Comparison of ENCODE assay signal across 8 cellular contexts in genomic region chr6:26055670-26056582, GRCh38. TPM values are rescaled to one million over a fixed set of nuclear protein-coding genes. Genes with fewer than 3 reads are reported as not detected.
DNase-seq lines count a peak whose midpoint lies in the region; ATAC-seq and TF ChIP-seq lines count a peak whose summit lies in the region.

No MANE protein-coding gene starts in this region.

- H3K36me3 ChIP-seq in adipocyte (ENCODE audit: control insufficient read depth, insufficient read depth, low read length, severe bottlenecking) (no peaks in the 10 kb centered on the region), cardiac muscle cell (no peaks in the 10 kb centered on the region), trophoblast cell (ENCODE audit: control insufficient read depth in 1 of 2, insufficient read depth in 2 of 2, low read length in 2 of 2) (no peaks in the 10 kb centered on the region)

- H2BK12ac ChIP-seq in trophoblast cell (ENCODE audit: low read length): no peak overlapping the region

- H3K4me2 ChIP-seq in trophoblast cell (ENCODE audit: low read length): peak overlapping the region; percentile 88

- no peaks in the 10 kb centered on the region for H3K9me3 Mint-ChIP-seq in type B pancreatic cell

- H2AFZ ChIP-seq in trophoblast cell (ENCODE audit: insufficient read depth, low read length, poor library complexity): peak overlapping the region; percentile 35

- peak overlapping the region; percentile 99 for H3K27ac Mint-ChIP-seq in type B pancreatic cell

- H3K4me3 ChIP-seq in GM12875 (ENCODE audit: low read depth, low read length) (peak overlapping the region; percentile 53), adipocyte (ENCODE audit: low read length) (peak overlapping the region; percentile 95), cardiac muscle cell (peak overlapping the region; percentile 97), trophoblast cell (ENCODE audit: low read depth, low read length) (peak overlapping the region; percentile 67)

- H3K27me3 ChIP-seq in adipocyte (replicated peaks; ENCODE audit: control insufficient read depth, insufficient read depth, low read length): no peaks in the 10 kb centered on the region
- H3K27me3 ChIP-seq in cardiac muscle cell: no peaks in the 10 kb centered on the region
- no peaks in the 10 kb centered on the region for H3K27me3 ChIP-seq in trophoblast cell (ENCODE audit: insufficient read depth, low read length)

- no peak overlapping the region for H3K23ac ChIP-seq in trophoblast cell (ENCODE audit: low read length)

- peak; percentile 77 for ATAC-seq in HG02678 (IDR thresholded peaks at IDR 0.05; ENCODE audit: unreplicated experiment)

- H3K4me1 ChIP-seq in adipocyte (ENCODE audit: control insufficient read depth, insufficient read depth, low read length) (peaks cover 5% of the 10 kb centered on the region), cardiac muscle cell (ENCODE audit: low read depth) (peaks cover 18% of the 10 kb centered on the region), trophoblast cell (ENCODE audit: control insufficient read depth in 1 of 2, insufficient read depth in 2 of 2, low read length in 2 of 2) (peaks cover 0 to 2% of the 10 kb centered on the region in 2 experiments)

- H4K8ac ChIP-seq in trophoblast cell (ENCODE audit: low read depth, low read length): peak overlapping the region; percentile 80

- peaks cover 6% of the 10 kb centered on the region for H3K79me2 ChIP-seq in trophoblast cell (ENCODE audit: control insufficient read depth, insufficient read depth, low read length, poor library complexity)

- peaks cover 14% of the 10 kb centered on the region for H3K79me1 ChIP-seq in trophoblast cell (ENCODE audit: low read length)

- H3K14ac ChIP-seq in trophoblast cell (ENCODE audit: low read length): peak overlapping the region; percentile 36

- H3K27ac ChIP-seq in cardiac muscle cell (peak overlapping the region; percentile 92), trophoblast cell (ENCODE audit: low read depth, low read length) (peak overlapping the region; percentile 96)

- H3K9me3 ChIP-seq in adipocyte (ENCODE audit: control insufficient read depth, low read length) (no peaks in the 10 kb centered on the region), cardiac muscle cell (ENCODE audit: low read depth) (no peaks in the 10 kb centered on the region), trophoblast cell (ENCODE audit: insufficient read depth, low read depth, low read length) (no peaks in the 10 kb centered on the region)

- TF ChIP-seq CTCF in GM12875 (IDR thresholded peaks at IDR 0.05; ENCODE audit: borderline replicate concordance, insufficient read depth, low read depth, low read length) (no peak), cardiac muscle cell (IDR thresholded peaks at IDR 0.05; ENCODE audit: low read depth, low read length) (no peak), type B pancreatic cell (conservative IDR thresholded peaks at IDR 0.05) (peak; percentile 9)

- peak overlapping the region; percentile 93 for H3K4ac ChIP-seq in trophoblast cell (ENCODE audit: low read depth, low read length)

- no peaks in the 10 kb centered on the region for H3K27me3 Mint-ChIP-seq in type B pancreatic cell

- H3K4me3 Mint-ChIP-seq in type B pancreatic cell: peak overlapping the region; percentile 94

- DNase-seq in NCI-H1092 treated with DMSO at 0.1 percent for 48 hours (lab: John Stamatoyannopoulos, UW) (peak; percentile 77), SKM-1 treated with dmso at 0.1 percent for 144 hours (lab: John Stamatoyannopoulos, UW; ENCODE audit: unreplicated experiment) (peak; percentile 80), adipocyte (ENCODE audit: low read depth) (peak; percentile 94), cardiac muscle cell (ENCODE audit: low read depth in 1 of 2, low spot score in 1 of 2) (peak; percentile 89 to 90), trophoblast cell (peak; percentile 78 to 79), type B pancreatic cell (ENCODE audit: extremely low spot score, unreplicated experiment) (peak; percentile 85)

- H3K4me1 Mint-ChIP-seq in type B pancreatic cell (ENCODE audit: unreplicated experiment): peaks cover 9% of the 10 kb centered on the region

- peak overlapping the region; percentile 80 for H2BK120ac ChIP-seq in trophoblast cell (ENCODE audit: insufficient read depth, low read length, poor library complexity)

- H4K91ac ChIP-seq in trophoblast cell (ENCODE audit: low read depth, low read length): peak overlapping the region; percentile 79

- WGBS in trophoblast cell (ENCODE audit: extremely low coverage, insufficient coverage, insufficient read length): no CpG with 5 or more reads among the region's 51 CpGs

- peak overlapping the region; percentile 82 for H2BK5ac ChIP-seq in trophoblast cell (ENCODE audit: low read depth, low read length, poor library complexity)

- peak overlapping the region; percentile 66 for H2AK5ac ChIP-seq in trophoblast cell (ENCODE audit: low read length)

- peak overlapping the region; percentile 92 for H3K9ac ChIP-seq in adipocyte (ENCODE audit: low read length)
- H3K9ac ChIP-seq in trophoblast cell (ENCODE audit: low read length): peak overlapping the region; percentile 81

- H3K36me3 Mint-ChIP-seq in type B pancreatic cell: no peaks in the 10 kb centered on the region

- peak overlapping the region; percentile 94 for H4K12ac ChIP-seq in trophoblast cell (ENCODE audit: low read depth, low read length)

- H3K18ac ChIP-seq in trophoblast cell (ENCODE audit: low read length): peak overlapping the region; percentile 93

RNA-seq across cellular contexts. Expression of gene HFE, which starts 31.3 kb away (rescaled TPM):
- total RNA-seq in cardiac muscle cell: 0.66 and 0.99 TPM in 2 replicates
- polyA plus RNA-seq in cardiac muscle cell: 0.28 and 1.3 TPM in 2 replicates
- polyA plus RNA-seq in trophoblast cell (2013): 1.7 and 1.8 TPM in 2 replicates
- 2.2 and 2.6 TPM in 2 replicates for total RNA-seq in type B pancreatic cell (ENCODE audit: low replicate concordance)

Comparison
In these comparisons a context has a peak if more than half of its experiments do, and no peak if none do; other contexts are left out.
1. Peak in every context shown above with its lines: DNase-seq, ATAC-seq, H3K4me3 ChIP-seq and H3K27ac ChIP-seq.